In the genomic region with DNA sequence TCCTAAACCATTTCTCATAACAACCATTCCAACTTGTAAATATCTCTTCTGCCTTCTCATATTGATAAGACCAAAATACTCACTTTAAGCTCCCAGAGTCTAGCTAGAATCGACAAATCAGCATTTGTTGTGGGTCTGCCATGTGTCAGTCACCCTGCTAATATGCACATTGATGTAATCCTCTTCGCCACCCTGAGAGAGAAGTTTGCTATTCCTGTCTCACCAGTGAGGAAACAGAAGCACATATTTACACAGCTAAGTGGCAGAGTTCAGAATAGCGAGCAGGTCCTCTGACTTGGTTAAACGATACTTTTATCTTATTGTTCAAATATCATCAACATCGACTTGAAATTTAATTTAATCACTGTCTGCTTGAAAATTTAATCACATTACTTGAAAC, we compare ENCODE assay signal across 35 cellular contexts.
"Had no signal": no experiment of that assay in that cellular context is flagged by ENCODE, and none has a peak within 500 bp of the region (broad histone marks: within the 10 kb centered on the region; RNA-seq: fewer than 3 reads in every experiment).

No MANE protein-coding gene starts in this region.

- H3K27me3 ChIP-seq: Peyer's patch, SJSA1 had no signal

- H3K4me3 ChIP-seq: Peyer's patch, SJSA1 had no signal

- H3K27ac ChIP-seq: Peyer's patch, SJSA1, WERI-Rb-1 had no signal

- H3K4me1 ChIP-seq: Peyer's patch, SJSA1 had no signal

- H3K36me3 ChIP-seq: Peyer's patch, SJSA1, WERI-Rb-1 had no signal

- H3K9me3 ChIP-seq: Peyer's patch, SJSA1 had no signal

- ATAC-seq: activated CD8-positive, alpha-beta memory T cell treated with anti-CD3 and anti-CD28 coated beads, Interleukin-2, amount 10 ng/mL, durations not matched to agents 7 days and 5 days; activated naive CD8-positive, alpha-beta T cell treated with anti-CD3 and anti-CD28 coated beads, Interleukin-2, amount 50 U/mL, for 24 hours; PC-3 had no signal

- DNase-seq: activated CD4-positive, alpha-beta memory T cell treated with anti-CD3 and anti-CD28 coated beads, Interleukin-2, amount 10 ng/mL, durations not matched to agents 7 days and 5 days; activated CD4-positive, alpha-beta T cell treated with anti-CD3 and anti-CD28 coated beads for 1 hour; activated CD4-positive, alpha-beta T cell treated with anti-CD3 and anti-CD28 coated beads for 48 hours; activated CD4-positive, CD25-positive, alpha-beta regulatory T cell; activated CD8-positive, alpha-beta memory T cell treated with anti-CD3 and anti-CD28 coated beads for 24 hours; activated CD8-positive, alpha-beta memory T cell treated with anti-CD3 and anti-CD28 coated beads, Interleukin-2, amount 10 ng/mL, durations not matched to agents 7 days and 5 days; activated CD8-positive, alpha-beta memory T cell treated with anti-CD3 and anti-CD28 coated beads, Interleukin-2, amount 50 U/mL, for 48 hours; activated effector memory CD4-positive, alpha-beta T cell treated with Interleukin-2 at 50 U/mL for 16 hours; activated naive CD4-positive, alpha-beta T cell treated with anti-CD3 and anti-CD28 coated beads, Interleukin-2, amount 10 ng/mL, durations not matched to agents 7 days and 5 days; activated naive CD8-positive, alpha-beta T cell treated with anti-CD3 and anti-CD28 coated beads, Interleukin-2, amount 50 U/mL, for 24 hours; activated T-cell treated with anti-CD3 and anti-CD28 coated beads, Interleukin-2, amount 50 U/mL, for 48 hours; anterior cingulate cortex; caudate nucleus; cerebellar nuclear complex; NCI-H1105; NCI-H1417 treated with DMSO at 0.1 percent for 48 hours; NCI-H1694; NCI-H1930; NCI-H2081 treated with DMSO at 0.1 percent for 48 hours; NCI-H2171 treated with DMSO at 0.1 percent for 48 hours; NCI-H2227 treated with DMSO at 0.1 percent for 48 hours; NCI-H446; NCI-H524 treated with DMSO at 0.1 percent for 48 hours; NCI-H748 treated with DMSO at 0.1 percent for 48 hours; NK-92 treated with Interleukin-12 subunit alpha and Interleukin-12 subunit beta, amount 100 ng/mL, for 24 hours; PC-3; Peyer's patch; RPMI8226; SHP77 treated with DMSO at 0.1 percent for 48 hours; SW 1271; T-helper 1 cell; T-helper 2 cell; T-helper 9 cell; WERI-Rb-1 had no signal
